ENCODE assay signal across 8 cellular contexts in genomic region chr6:89145962-89146747, GRCh38. TPM values are rescaled to one million over a fixed set of nuclear protein-coding genes. Genes with fewer than 3 reads are reported as not detected.
DNase-seq lines count a peak whose midpoint lies in the region; ATAC-seq and TF ChIP-seq lines count a peak whose summit lies in the region.

PM20D2 (plus strand) TSS chr6:89146055; CDS start chr6:89146145, 90 bp downstream.

- peaks cover 11% of the 10 kb centered on the region for H3K36me3 Mint-ChIP-seq in activated B cell treated with CpG ODN at 0.5 μM for 24 hours (ENCODE audit: low read depth)

- peak within 1 kb of the TSS; percentile 70 for H3K27ac ChIP-seq in caudate nucleus (ENCODE audit: low read depth, low read length)

- intact Hi-C loops in activated B cell treated with CpG ODN at 0.5 μM for 24 hours (cut with micrococcal nuclease) = loop anchor here (1.0 to 2.0 kb wide), 8 partner anchors 29 to 673 kb away; partner anchors contain the start of genes LYRM2, MDN1 and RNGTT

- H3K9me3 Mint-ChIP-seq in activated B cell treated with CpG ODN at 0.5 μM for 24 hours = no peaks in the 10 kb centered on the region

- ATAC-seq in HG02763 (IDR thresholded peaks at IDR 0.05; ENCODE audit: unreplicated experiment) (peak; percentile 60), activated B cell treated with CpG ODN at 0.5 μM for 24 hours (ENCODE audit: low read depth) (peak; percentile 78)

- peak within 1 kb of the TSS; percentile 90 for H3K4me3 Mint-ChIP-seq in activated B cell treated with CpG ODN at 0.5 μM for 24 hours

- no peak for TF ChIP-seq CTCF in activated B cell treated with CpG ODN at 0.5 μM for 24 hours (IDR thresholded peaks at IDR 0.05)

- H3K27ac Mint-ChIP-seq in activated B cell treated with CpG ODN at 0.5 μM for 24 hours = peak within 1 kb of the TSS; percentile 92

- H3K4me1 Mint-ChIP-seq in activated B cell treated with CpG ODN at 0.5 μM for 24 hours = peaks cover 22% of the 10 kb centered on the region

- no peaks in the 10 kb centered on the region for H3K27me3 Mint-ChIP-seq in activated B cell treated with CpG ODN at 0.5 μM for 24 hours

- DNase-seq in NCI-H2107 (lab: John Stamatoyannopoulos, UW) (peak; percentile 45), NCI-H2107 treated with DMSO at 0.1 percent for 48 hours (lab: John Stamatoyannopoulos, UW; ENCODE audit: unreplicated experiment) (no peak), NCI-H146 (lab: John Stamatoyannopoulos, UW) (peak; percentile 88), activated B cell treated with CpG ODN at 0.5 μM for 24 hours (peak; percentile 72), caudate nucleus (lab: John Stamatoyannopoulos, UW) (peak in 50 of 61 donors; percentile 3 to 76 (median 42)), kidney tubule cell (ENCODE audit: low spot score) (peak; percentile 81)
- peak; percentile 44 to 66 for DNase-seq in stimulated activated CD4-positive, alpha-beta T cell treated with anti-CD3 and anti-CD28 coated beads, Interleukin-1b, Interleukin-23, amount 100 ng/mL, for 4 hours (ENCODE audit: low read depth in 2 of 2)

- POLR2A ChIA-PET in activated B cell treated with CpG ODN at 0.5 μM for 24 hours (lab: Charles Lee) = interaction anchor here (1.2 to 4.3 kb wide), 10 partner anchors 9 to 492 kb away, joined by 3 to 158 read pairs (median 6); partner anchors contain the start of genes LYRM2, PNRC1, RNGTT and UBE2J1

- CTCF ChIA-PET in activated B cell treated with CpG ODN at 0.5 μM for 24 hours (lab: Charles Lee) = interaction anchor here (1.0 to 1.7 kb wide), 6 partner anchors 22 to 226 kb away, joined by 3 to 6 read pairs (median 3); partner anchors contain the start of gene PNRC1

RNA-seq across cellular contexts. Expression of gene PM20D2, which starts in this region (rescaled TPM):
- total RNA-seq in activated B cell treated with CpG ODN at 0.5 μM for 24 hours = 10.9 and 11.6 TPM in 2 replicates
